ENCODE assay signal across 10 cellular contexts in the genomic region with DNA sequence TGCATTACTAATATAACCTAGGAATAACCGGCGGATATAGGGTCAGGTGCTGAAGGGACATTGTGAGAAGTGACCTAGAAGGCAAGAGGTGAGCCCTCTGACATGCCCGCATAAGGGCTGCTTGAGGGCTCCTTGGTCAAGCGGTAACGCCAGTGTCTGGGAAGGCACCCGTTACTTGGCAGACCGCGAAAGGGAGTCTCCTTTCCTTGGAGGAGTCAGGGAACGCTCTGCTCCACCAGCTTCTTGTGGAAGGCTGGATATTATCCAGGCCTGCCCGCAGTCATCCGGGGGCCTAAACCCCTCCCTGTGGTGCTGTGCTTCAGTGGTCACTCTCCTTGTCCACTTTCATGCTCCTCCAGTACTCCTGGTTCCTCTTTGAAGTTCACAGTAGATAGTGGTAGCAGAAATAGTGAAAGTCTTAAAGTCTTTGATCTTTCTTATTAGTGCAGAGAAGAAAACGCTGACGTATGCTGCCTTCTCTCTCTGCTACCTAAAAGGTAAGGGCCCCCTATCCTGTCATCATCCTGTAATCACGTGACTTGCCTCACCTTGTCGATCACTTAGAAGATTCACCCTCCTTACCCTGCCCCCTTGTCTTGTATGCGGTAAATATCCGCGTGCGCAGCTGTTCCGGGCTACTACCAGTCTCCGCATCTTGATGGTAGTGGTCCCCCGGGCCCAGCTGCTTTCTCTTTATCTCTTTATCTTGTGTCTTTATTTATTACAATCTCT. TPM values are rescaled to one million over a fixed set of nuclear protein-coding genes. Genes with fewer than 3 reads are reported as not detected.
DNase-seq lines count a peak whose midpoint lies in the region; ATAC-seq, FAIRE-seq and TF ChIP-seq lines count a peak whose summit lies in the region.
"Not testable (repeated sequence)": the region's sequence is repeated elsewhere in the genome, so short reads cannot be mapped to it uniquely, and the experiment has no call there.
"Had no signal": no experiment of that assay in that cellular context is flagged by ENCODE, and none has a peak within 500 bp of the region (broad histone marks: within the 10 kb centered on the region; RNA-seq: fewer than 3 reads in every experiment).

No MANE protein-coding gene starts in this region.

- not testable (repeated sequence) for H3K9me1 ChIP-seq in K562 (ENCODE audit: control insufficient read depth, insufficient read depth, low read length)

- peaks cover 12% of the 10 kb centered on the region for H3K9me3 Mint-ChIP-seq in T-helper 1 cell treated with Interleukin-12 subunit alpha and Interleukin-12 subunit beta and Interleukin-4 antibody, amounts not matched to agents 30 μg/mL and 1 μg/mL, for 36 hours

- not testable (repeated sequence) for ATAC-seq in K562

- H3K4me3 ChIP-seq in K562, testis: not testable (repeated sequence)
- peak overlapping the region in 1 of 2 experiments; percentile 39 for H3K4me3 ChIP-seq in neutrophil (ENCODE audit: low read depth in 1 of 2, low read length in 1 of 2)

- not testable (repeated sequence) for H3K9me3 ChIP-seq in K562 (replicated peaks; ENCODE audit: control insufficient read depth, insufficient read depth, low read depth, low read length); neutrophil; testis

- H3K79me2 ChIP-seq in K562 (ENCODE audit: control insufficient read depth, insufficient read depth, low read length): not testable (repeated sequence)

- H3K4me3 Mint-ChIP-seq in T-helper 1 cell treated with Interleukin-12 subunit alpha and Interleukin-12 subunit beta and Interleukin-4 antibody, amounts not matched to agents 30 μg/mL and 1 μg/mL, for 36 hours: not testable (repeated sequence)

- not testable (repeated sequence) for TF ChIP-seq RAD21 in K562 (CRISPR knock-in tag; conservative IDR thresholded peaks at IDR 0.05 in 1 of 2, IDR thresholded peaks at IDR 0.05 in 1 of 2)

- 52% methylated on average over 19 of the region's 22 CpGs for WGBS in K562 (ENCODE audit: insufficient coverage, low coverage, missing lambda C conversion rate)
- 66 to 73% methylated on average over 21 to 22 of the region's 22 CpGs for WGBS in testis, 2 donors

- DNase-seq in Caki2 (ENCODE audit: low read depth) (peak; percentile 50), kidney glomerular epithelial cell (lab: John Stamatoyannopoulos, UW) (peak; percentile 38), testis (peak; percentile 63)
- DNase-seq in K562 (ENCODE audit: extremely low read depth in 1 of 4, low spot score in 3 of 4): not testable (repeated sequence)

- not testable (repeated sequence) for TF ChIP-seq CTCF in K562 (IDR thresholded peaks at IDR 0.05 in 2 of 3, conservative IDR thresholded peaks at IDR 0.05 in 1 of 3; ENCODE audit: insufficient read depth in 2 of 3, low read depth in 1 of 3, low read length in 3 of 3); neutrophil (IDR thresholded peaks at IDR 0.05); testis (IDR thresholded peaks at IDR 0.05)

- not testable (repeated sequence) for H3K27me3 ChIP-seq in K562 (ENCODE audit: control insufficient read depth in 2 of 2, insufficient read depth in 2 of 2, low read length in 2 of 2); neutrophil; testis

- in situ Hi-C loops in Caki2 (cut with HindIII; ENCODE audit: low pct_unique_long_range_greater_than_20kb, low sequenced_read_pairs): not testable (repeated sequence)
- in situ Hi-C loops in K562 (cut with MboI): loop anchor here (5.0 to 10.0 kb wide), 3 partner anchors 227 to 742 kb away; no protein-coding TSS in a partner anchor

- CTCF ChIA-PET in K562 (lab: Yijun Ruan, JAX; ENCODE audit: low intra/inter-chr PET ratio): interaction anchor here (0.5 kb wide), 1 partner anchor 484 kb away, joined by 3 read pairs; no protein-coding TSS in a partner anchor

- intact Hi-C loops in K562 (cut with micrococcal nuclease): loop anchor here (10.0 kb wide), 2 partner anchors 105 to 825 kb away; a partner anchor contains a TSS
- intact Hi-C loops in testis (cut with DNase I; ENCODE audit: low total_unique reads): not testable (repeated sequence)

- FAIRE-seq in K562 (lab: Jason Lieb, UNC): not testable (repeated sequence)

- H3K27me3 Mint-ChIP-seq in T-helper 1 cell treated with Interleukin-12 subunit alpha and Interleukin-12 subunit beta and Interleukin-4 antibody, amounts not matched to agents 30 μg/mL and 1 μg/mL, for 36 hours (ENCODE audit: low read depth): not testable (repeated sequence)

- TF ChIP-seq EP300 in K562 (IDR thresholded peaks at IDR 0.05; ENCODE audit: low read length): not testable (repeated sequence)

- H4K20me1 ChIP-seq in K562 (replicated peaks; ENCODE audit: control insufficient read depth, insufficient read depth, low read length): not testable (repeated sequence)

- H3K36me3 ChIP-seq in K562 (ENCODE audit: control insufficient read depth, insufficient read depth, low read length); neutrophil; testis (ENCODE audit: low read depth, missing control alignments): not testable (repeated sequence)

- not testable (repeated sequence) for H3K36me3 Mint-ChIP-seq in T-helper 1 cell treated with Interleukin-12 subunit alpha and Interleukin-12 subunit beta and Interleukin-4 antibody, amounts not matched to agents 30 μg/mL and 1 μg/mL, for 36 hours (ENCODE audit: low read depth)

- H3K4me2 ChIP-seq in K562 (ENCODE audit: insufficient read depth, low read length): not testable (repeated sequence)

- not testable (repeated sequence) for H3K4me1 ChIP-seq in K562 (replicated peaks in 1 of 2; ENCODE audit: control insufficient read depth in 2 of 2, insufficient read depth in 2 of 2, low read length in 2 of 2)
- peaks cover 33% of the 10 kb centered on the region in 2 experiments for H3K4me1 ChIP-seq in neutrophil (ENCODE audit: control insufficient read depth in 1 of 2, insufficient read depth in 1 of 2, low read depth in 1 of 2, low read length in 1 of 2)
- peaks cover 15% of the 10 kb centered on the region for H3K4me1 ChIP-seq in testis

- not testable (repeated sequence) for BruUV-seq in K562 (replicated peaks; lab: Mats Ljungman, UMichigan)

- POLR2A ChIA-PET in K562 (lab: Yijun Ruan, JAX): not testable (repeated sequence)

- H3K9ac ChIP-seq in K562 (ENCODE audit: insufficient read depth in 1 of 2, low read depth in 2 of 2, low read length in 2 of 2): not testable (repeated sequence)

- H3K27ac Mint-ChIP-seq in T-helper 1 cell treated with Interleukin-12 subunit alpha and Interleukin-12 subunit beta and Interleukin-4 antibody, amounts not matched to agents 30 μg/mL and 1 μg/mL, for 36 hours: peak overlapping the region; percentile 3

- H3K27ac ChIP-seq in K562 (ENCODE audit: extremely low read depth, low read depth, low read length); testis: not testable (repeated sequence)
- H3K27ac ChIP-seq in neutrophil: peak overlapping the region; percentile 74

- not testable (repeated sequence) for H3K4me1 Mint-ChIP-seq in T-helper 1 cell treated with Interleukin-12 subunit alpha and Interleukin-12 subunit beta and Interleukin-4 antibody, amounts not matched to agents 30 μg/mL and 1 μg/mL, for 36 hours (ENCODE audit: low read depth)

- not testable (repeated sequence) for TF ChIP-seq POLR2A in K562 (conservative IDR thresholded peaks at IDR 0.05); testis (IDR thresholded peaks at IDR 0.05)

- not testable (repeated sequence) for H2AFZ ChIP-seq in K562 (ENCODE audit: low read depth, low read length)

TF ChIP-seq in K562, 482 proteins besides CTCF, POLR2A, EP300 and RAD21:
- TF ChIP-seq CBFA2T2 (conservative IDR thresholded peaks at IDR 0.05): 0 out of 2 replicates have a peak, but pooled peaks have one; percentile 4
- 0 out of 2 replicates have a peak, but pooled peaks have one; percentile 37 for TF ChIP-seq FOXK1 (CRISPR knock-in tag; IDR thresholded peaks at IDR 0.05; ENCODE audit: borderline replicate concordance)
- TF ChIP-seq, protein P1, sequence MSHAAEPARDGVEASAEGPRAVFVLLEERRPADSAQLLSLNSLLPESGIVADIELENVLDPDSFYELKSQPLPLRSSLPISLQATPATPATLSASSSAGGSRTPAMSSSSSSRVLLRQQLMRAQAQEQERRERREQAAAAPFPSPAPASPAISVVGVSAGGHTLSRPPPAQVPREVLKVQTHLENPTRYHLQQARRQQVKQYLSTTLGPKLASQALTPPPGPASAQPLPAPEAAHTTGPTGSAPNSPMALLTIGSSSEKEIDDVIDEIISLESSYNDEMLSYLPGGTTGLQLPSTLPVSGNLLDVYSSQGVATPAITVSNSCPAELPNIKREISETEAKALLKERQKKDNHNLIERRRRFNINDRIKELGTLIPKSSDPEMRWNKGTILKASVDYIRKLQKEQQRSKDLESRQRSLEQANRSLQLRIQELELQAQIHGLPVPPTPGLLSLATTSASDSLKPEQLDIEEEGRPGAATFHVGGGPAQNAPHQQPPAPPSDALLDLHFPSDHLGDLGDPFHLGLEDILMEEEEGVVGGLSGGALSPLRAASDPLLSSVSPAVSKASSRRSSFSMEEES (CRISPR knock-in tag; IDR thresholded peaks at IDR 0.05): peak; percentile 86
- TF ChIP-seq RAD51 (IDR thresholded peaks at IDR 0.05; ENCODE audit: borderline replicate concordance, low read depth): peak; percentile 53

RNA-seq across cellular contexts. Expression of a gene that starts 18.1 kb away (rescaled TPM):
- total RNA-seq in Caki2 (2014; rRNA removed; shearing (Covaris generic); ENCODE audit: low replicate concordance): 11.4 and 15.0 TPM in 2 replicates
- not detected in 2 replicates for total RNA-seq in K562 (2011; cell fraction: chromatin; rRNA removed; ENCODE audit: low replicate concordance)
- total RNA-seq in K562 (2011; cell fraction: nucleolus; rRNA removed): not detected in 2 replicates
- not detected in 2 replicates for total RNA-seq in K562 (2011; cell fraction: nucleoplasm; rRNA removed)
- total RNA-seq in K562 (2014; rRNA removed): 0.08 and 0.09 TPM in 2 replicates
- total RNA-seq in K562 (2014; rRNA removed; fragmentation: Illumina TruSeq; extraction: Trizol): 0.22 and 0.45 TPM in 2 replicates
- 0.25 and 0.26 TPM in 2 replicates for total RNA-seq in K562 (2015; rRNA removed; fragmentation: Illumina TruSeq; extraction: Trizol)
- total RNA-seq in K562 (2021): 0.07 and 0.49 TPM in 2 replicates
- polyA plus RNA-seq in K562 (2011; rRNA removed): 0.19 and 0.25 TPM in 2 replicates
- 0.03 TPM in 2 replicates for polyA plus RNA-seq in K562 (2011; cell fraction: cytosol; rRNA removed)
- polyA plus RNA-seq in K562 (2011; cell fraction: nucleus; rRNA removed): 0.06 TPM in 1 of 2 replicates, not detected in the other
- 0.09 and 1.4 TPM in 2 replicates for polyA plus RNA-seq in K562 (2012)
- polyA plus RNA-seq in K562 (2014; fragmentation: Illumina TruSeq; extraction: Trizol): 0.25 and 0.30 TPM in 2 replicates
- under 1 TPM in 1 of 2 experiments, not detected in 1; 0.28 TPM for polyA plus RNA-seq in K562 (2014; fragmentation: Nextera tagmentation; extraction: Ambion mirVana)
- polyA plus RNA-seq in K562 (2014; rRNA removed): 0.24 and 0.31 TPM in 2 replicates
- polyA minus RNA-seq in K562 (2011; rRNA and poly(A)+ RNA removed): 0.28 TPM in 1 of 2 replicates, not detected in the other
- polyA minus RNA-seq in K562 (2011; cell fraction: cytosol; rRNA and poly(A)+ RNA removed): not detected in 2 replicates
- not detected in 2 replicates for polyA minus RNA-seq in K562 (2011; cell fraction: nucleus; rRNA and poly(A)+ RNA removed)
- 1 to 10 TPM; 1.4 to 5.0 TPM for total RNA-seq in testis
- polyA plus RNA-seq in testis (ENCODE audit: insufficient read depth, low read depth, low replicate concordance): 1.5 TPM
- total RNA-seq: A673, Calu3, G401 had no signal
- polyA plus RNA-seq: BJ had no signal
